ENCODE assay signal across 12 cellular contexts in the genomic region with DNA sequence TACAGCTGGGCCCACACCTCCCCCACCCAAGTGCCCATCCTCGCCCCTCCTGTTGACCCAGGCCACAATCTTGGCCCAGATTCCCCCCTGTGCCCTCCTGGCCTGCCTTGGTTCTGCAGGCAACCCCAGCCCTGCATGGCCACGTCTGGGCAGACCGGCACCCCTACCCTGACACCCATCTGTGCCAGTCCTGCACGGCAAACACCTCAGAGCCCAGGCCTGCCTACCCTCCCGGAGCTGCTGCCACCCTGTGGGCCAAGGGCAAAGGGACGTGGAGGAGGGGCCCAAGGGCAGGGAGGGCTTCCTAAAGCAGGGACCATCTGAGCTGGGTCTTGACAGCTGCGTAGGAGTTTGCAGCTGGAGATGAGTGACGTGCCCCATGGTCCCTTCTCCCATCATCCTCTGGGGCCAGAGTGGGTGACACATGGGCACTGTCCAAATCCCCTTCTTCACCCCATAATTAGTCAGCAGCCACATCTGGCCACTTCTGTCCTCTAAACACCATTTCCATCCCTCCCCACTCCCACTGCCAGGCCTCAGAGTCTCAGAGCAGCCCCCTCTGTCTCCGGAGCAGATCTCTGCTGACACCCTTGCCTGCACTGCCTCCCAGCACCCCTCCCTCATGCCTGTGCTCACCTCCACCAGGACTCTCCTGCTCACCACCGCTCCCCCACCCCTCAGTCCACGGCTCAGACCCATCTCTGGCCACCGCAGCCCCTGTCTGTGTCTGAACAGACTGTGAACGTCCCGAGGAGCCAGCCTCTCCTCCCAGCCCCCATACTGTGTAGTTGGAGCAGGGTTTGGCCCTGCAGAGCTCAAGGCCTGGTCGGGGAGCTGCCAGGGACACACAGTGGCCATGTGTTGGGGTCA. TPM values are rescaled to one million over a fixed set of nuclear protein-coding genes. Genes with fewer than 3 reads are reported as not detected.
DNase-seq lines count a peak whose midpoint lies in the region; ATAC-seq, FAIRE-seq and TF ChIP-seq lines count a peak whose summit lies in the region.
"Had no signal": no experiment of that assay in that cellular context is flagged by ENCODE, and none has a peak within 500 bp of the region (broad histone marks: within the 10 kb centered on the region; RNA-seq: fewer than 3 reads in every experiment).

No MANE protein-coding gene starts in this region.

- no peak for FAIRE-seq in small intestine (lab: Jason Lieb, UNC)
- FAIRE-seq: colon, islet of Langerhans, RCC 7860 had no signal

- H3K9me3 ChIP-seq in small intestine (ENCODE audit: control insufficient read depth, low read depth) (no peaks in the 10 kb centered on the region), A673 (ENCODE audit: low read depth, low read length, poor library complexity, severe bottlenecking) (no peaks in the 10 kb centered on the region)

- POLR2A ChIA-PET in A673 (lab: Charles Lee; ENCODE audit: low non-redundant PET): no interaction called here

- H3K27ac Mint-ChIP-seq in progenitor cell of endocrine pancreas: no peak overlapping the region

- 30 to 51% (median 31%) methylated on average over 14 to 15 of the region's 15 CpGs for WGBS in small intestine, 3 donors

- H3K4me3 ChIP-seq in small intestine (ENCODE audit: low read depth in 1 of 2, low read length in 2 of 2): no peak overlapping the region
- no peak overlapping the region for H3K4me3 ChIP-seq in A673 (ENCODE audit: low read depth, low read length, poor library complexity, severe bottlenecking)

- no peak for TF ChIP-seq CTCF in A673 (conservative IDR thresholded peaks at IDR 0.05; ENCODE audit: low read depth, low read length)
- TF ChIP-seq CTCF in progenitor cell of endocrine pancreas (IDR thresholded peaks at IDR 0.05; ENCODE audit: unreplicated experiment): no peak

- H3K27me3 ChIP-seq in small intestine (ENCODE audit: control insufficient read depth in 2 of 2, insufficient read depth in 2 of 2, low read length in 2 of 2) (no peaks in the 10 kb centered on the region), A673 (replicated peaks; ENCODE audit: insufficient read depth, low read depth, low read length, poor library complexity) (no peaks in the 10 kb centered on the region)

- H3K27ac ChIP-seq in small intestine (ENCODE audit: low read depth in 1 of 2, low read length in 1 of 2) (peak overlapping the region; percentile 61 to 72), A673 (ENCODE audit: low read depth, low read length, poor library complexity, severe bottlenecking) (no peak overlapping the region)

- CTCF ChIA-PET in A673 (lab: Charles Lee): interaction anchor here (1.0 kb wide), 1 partner anchor 108 kb away, joined by 4 read pairs; no protein-coding TSS in a partner anchor

- H3K4me3 Mint-ChIP-seq in progenitor cell of endocrine pancreas (ENCODE audit: low read depth): no peak overlapping the region

- no peaks in the 10 kb centered on the region for H3K36me3 Mint-ChIP-seq in progenitor cell of endocrine pancreas (ENCODE audit: insufficient read depth)

- H3K27me3 Mint-ChIP-seq in progenitor cell of endocrine pancreas: peaks cover 5% of the 10 kb centered on the region

- intact Hi-C loops in A673 (cut with micrococcal nuclease; ENCODE audit: unreplicated experiment): no loop called here

- no peak for ATAC-seq in HG02852 (IDR thresholded peaks at IDR 0.05; ENCODE audit: unreplicated experiment)

- H3K4me1 ChIP-seq in small intestine (ENCODE audit: control insufficient read depth in 2 of 2, insufficient read depth in 1 of 2, low read depth in 1 of 2, low read length in 1 of 2) (no peaks in the 10 kb centered on the region), A673 (ENCODE audit: insufficient read depth, low read length, poor library complexity, severe bottlenecking) (no peaks in the 10 kb centered on the region)

- peak; percentile 31 for DNase-seq in EL
- peak; percentile 14 for DNase-seq in RPMI8226
- DNase-seq in fibroblast of gingiva (ENCODE audit: low read depth): peak; percentile 35
- DNase-seq in small intestine: no peak
- no peak for DNase-seq in A673 (ENCODE audit: low spot score)
- DNase-seq in progenitor cell of endocrine pancreas (ENCODE audit: low spot score, unreplicated experiment): no peak
- no peak for DNase-seq in SHP77 (lab: John Stamatoyannopoulos, UW)
- DNase-seq: retina had no signal

- no peaks in the 10 kb centered on the region for H3K9me3 Mint-ChIP-seq in progenitor cell of endocrine pancreas (ENCODE audit: low read depth)

- H3K4me1 Mint-ChIP-seq in progenitor cell of endocrine pancreas (ENCODE audit: low read depth): no peaks in the 10 kb centered on the region

- BruUV-seq in A673 (replicated peaks; lab: Mats Ljungman, UMichigan): no TSS peak

- H3K36me3 ChIP-seq in small intestine (ENCODE audit: control insufficient read depth in 2 of 2, insufficient read depth in 2 of 2, low read length in 2 of 2): peaks cover 4 to 6% of the 10 kb centered on the region in 2 donors
- H3K36me3 ChIP-seq in A673 (ENCODE audit: insufficient read depth, low read length, poor library complexity, severe bottlenecking): peaks cover 31% of the 10 kb centered on the region

RNA-seq across cellular contexts. Expression of gene PPARA, which starts 35.6 kb away (rescaled TPM):
- polyA plus RNA-seq in small intestine: 10 to 100 TPM; 19.9 to 24.0 (median 21.9) TPM
- total RNA-seq in A673 (2021): 2.0 and 4.0 TPM in 2 replicates
- total RNA-seq in progenitor cell of endocrine pancreas: 33.5 and 33.6 TPM in 2 replicates

Comparison
In these comparisons a context has a peak if more than half of its experiments do, and no peak if none do; other contexts are left out.
1. DNase-seq: peak in EL (single experiment), RPMI8226 (single experiment) and fibroblast of gingiva (single experiment); none in small intestine (single experiment), A673 (single experiment), progenitor cell of endocrine pancreas (single experiment) and SHP77 (0 of 2).